ENCODE assay signal across 34 cellular contexts in genomic region chr2:240864475-240864874, GRCh38. TPM values are rescaled to one million over a fixed set of nuclear protein-coding genes. Genes with fewer than 3 reads are reported as not detected.
"Had no signal": no experiment of that assay in that cellular context is flagged by ENCODE, and none has a peak within 500 bp of the region (broad histone marks: within the 10 kb centered on the region; RNA-seq: fewer than 3 reads in every experiment).

No MANE protein-coding gene starts in this region.

- DNase-seq: activated CD4-positive, alpha-beta memory T cell treated with anti-CD3 and anti-CD28 coated beads for 36 hours; activated CD4-positive, alpha-beta T cell treated with anti-CD3 and anti-CD28 coated beads for 36 hours; activated CD4-positive, alpha-beta T cell treated with anti-CD3 and anti-CD28 coated beads, Interleukin-2, amount 10 ng/mL, durations not matched to agents 24 days and 14 days; activated CD4-positive, CD25-positive, alpha-beta regulatory T cell; activated CD4-positive, CD25-positive, alpha-beta regulatory T cell treated with anti-CD3 and anti-CD28 coated beads, Interleukin-2, amount 50 U/mL, for 72 hours; activated CD8-positive, alpha-beta memory T cell treated with anti-CD3 and anti-CD28 coated beads, Interleukin-2, amount 10 ng/mL, durations not matched to agents 7 days and 5 days; activated CD8-positive, alpha-beta memory T cell treated with anti-CD3 and anti-CD28 coated beads, Interleukin-2, amount 50 U/mL, for 4 hours; activated CD8-positive, alpha-beta T cell treated with anti-CD3 and anti-CD28 coated beads, Interleukin-2, amount 10 ng/mL, durations not matched to agents 7 days and 5 days; activated effector memory CD4-positive, alpha-beta T cell treated with anti-CD3 and anti-CD28 coated beads, Interleukin-2, amount 50 U/mL, for 16 hours; activated naive CD4-positive, alpha-beta T cell treated with anti-CD3 and anti-CD28 coated beads for 36 hours; activated naive CD8-positive, alpha-beta T cell treated with anti-CD3 and anti-CD28 coated beads for 36 hours; activated naive CD8-positive, alpha-beta T cell treated with anti-CD3 and anti-CD28 coated beads, Interleukin-2, amount 50 U/mL, for 24 hours; activated T-cell treated with anti-CD3 and anti-CD28 coated beads, Interleukin-2, amount 50 U/mL, for 1 hour; activated T-cell treated with anti-CD3 and anti-CD28 coated beads, Interleukin-2, amount 50 U/mL, for 48 hours; adrenal gland; amygdala; aorta; body of pancreas; caudate nucleus; cortex of kidney; dermis blood vessel endothelial cell; effector CD4-positive, alpha-beta T cell; effector memory CD8-positive, alpha-beta T cell; erythroblast; foreskin keratinocyte; gastrocnemius medialis; glutamatergic neuron; T-helper 1 cell; T-helper 2 cell had no signal

- H3K27ac ChIP-seq: adrenal gland, body of pancreas, esophagus muscularis mucosa, foreskin keratinocyte, gastrocnemius medialis had no signal

- H3K4me1 ChIP-seq: adrenal gland, body of pancreas, esophagus muscularis mucosa, foreskin keratinocyte, gastrocnemius medialis had no signal

- H3K9me3 ChIP-seq: adrenal gland, body of pancreas, esophagus muscularis mucosa, gastrocnemius medialis had no signal

- ATAC-seq: activated CD4-positive, alpha-beta T cell treated with anti-CD3 and anti-CD28 coated beads for 36 hours; activated CD8-positive, alpha-beta memory T cell treated with anti-CD3 and anti-CD28 coated beads, Interleukin-2, amount 10 ng/mL, durations not matched to agents 7 days and 5 days; activated CD8-positive, alpha-beta T cell treated with anti-CD3 and anti-CD28 coated beads, Interleukin-2, amount 10 ng/mL, durations not matched to agents 7 days and 5 days; activated naive CD8-positive, alpha-beta T cell treated with anti-CD3 and anti-CD28 coated beads, Interleukin-2, amount 50 U/mL, for 24 hours; body of pancreas; effector memory CD8-positive, alpha-beta T cell; foreskin keratinocyte; gastrocnemius medialis had no signal

- H3K36me3 ChIP-seq: adrenal gland, esophagus muscularis mucosa, gastrocnemius medialis had no signal

- H3K27me3 ChIP-seq: adrenal gland, body of pancreas, gastrocnemius medialis had no signal

- H3K4me3 ChIP-seq: adrenal gland, body of pancreas, esophagus muscularis mucosa, gastrocnemius medialis had no signal

RNA-seq across cellular contexts. Expression of gene AGXT, which starts 4.1 kb away (rescaled TPM):
- total RNA-seq: activated CD4-positive, alpha-beta memory T cell treated with anti-CD3 and anti-CD28 coated beads for 36 hours; activated CD4-positive, alpha-beta T cell treated with anti-CD3 and anti-CD28 coated beads for 36 hours; activated CD4-positive, alpha-beta T cell treated with anti-CD3 and anti-CD28 coated beads, Interleukin-2, amount 10 ng/mL, durations not matched to agents 24 days and 14 days; activated CD8-positive, alpha-beta memory T cell treated with anti-CD3 and anti-CD28 coated beads for 36 hours; activated CD8-positive, alpha-beta memory T cell treated with anti-CD3 and anti-CD28 coated beads, Interleukin-2, amount 10 ng/mL, durations not matched to agents 7 days and 5 days; activated CD8-positive, alpha-beta T cell treated with anti-CD3 and anti-CD28 coated beads, Interleukin-2, amount 10 ng/mL, durations not matched to agents 7 days and 5 days; activated naive CD4-positive, alpha-beta T cell treated with anti-CD3 and anti-CD28 coated beads for 36 hours; activated naive CD8-positive, alpha-beta T cell treated with anti-CD3 and anti-CD28 coated beads for 36 hours; activated T-helper 1 cell treated with anti-CD3 and anti-CD28 coated beads, Interleukin-12 subunit alpha, Interleukin-12 subunit beta, Interleukin-2, Interleukin-4 antibody, amounts not matched to agents 30 ng/mL and 10 ng/mL and 1 ng/mL, durations not matched to agents 14 hours and 24 hours and 36 hours; activated T-helper 2 cell treated with anti-CD3 and anti-CD28 coated beads, Interferon-gamma antibody, Interleukin-2, Interleukin-4, amounts not matched to agents 10 μg/mL and 5 μg/mL and 100 μg/mL, durations not matched to agents 14 hours and 24 hours and 36 hours; aorta; chondrocyte; dermis blood vessel endothelial cell; esophagus muscularis mucosa; foreskin keratinocyte had no signal
- polyA plus RNA-seq: aorta, foreskin keratinocyte had no signal

RNA-seq across cellular contexts. Expression of gene MAB21L4, which starts 31.5 kb away (rescaled TPM):
- total RNA-seq: activated CD4-positive, alpha-beta memory T cell treated with anti-CD3 and anti-CD28 coated beads for 36 hours; activated CD4-positive, alpha-beta T cell treated with anti-CD3 and anti-CD28 coated beads for 36 hours; activated CD4-positive, alpha-beta T cell treated with anti-CD3 and anti-CD28 coated beads, Interleukin-2, amount 10 ng/mL, durations not matched to agents 24 days and 14 days; activated CD8-positive, alpha-beta memory T cell treated with anti-CD3 and anti-CD28 coated beads for 36 hours; activated CD8-positive, alpha-beta memory T cell treated with anti-CD3 and anti-CD28 coated beads, Interleukin-2, amount 10 ng/mL, durations not matched to agents 7 days and 5 days; activated CD8-positive, alpha-beta T cell treated with anti-CD3 and anti-CD28 coated beads, Interleukin-2, amount 10 ng/mL, durations not matched to agents 7 days and 5 days; activated naive CD4-positive, alpha-beta T cell treated with anti-CD3 and anti-CD28 coated beads for 36 hours; activated naive CD8-positive, alpha-beta T cell treated with anti-CD3 and anti-CD28 coated beads for 36 hours; activated T-helper 1 cell treated with anti-CD3 and anti-CD28 coated beads, Interleukin-12 subunit alpha, Interleukin-12 subunit beta, Interleukin-2, Interleukin-4 antibody, amounts not matched to agents 30 ng/mL and 10 ng/mL and 1 ng/mL, durations not matched to agents 14 hours and 24 hours and 36 hours; activated T-helper 2 cell treated with anti-CD3 and anti-CD28 coated beads, Interferon-gamma antibody, Interleukin-2, Interleukin-4, amounts not matched to agents 10 μg/mL and 5 μg/mL and 100 μg/mL, durations not matched to agents 14 hours and 24 hours and 36 hours; adrenal gland; aorta; chondrocyte; dermis blood vessel endothelial cell; gastrocnemius medialis had no signal

RNA-seq across cellular contexts. Expression of gene CROCC2, which starts 41.7 kb away (rescaled TPM):
- total RNA-seq: activated CD4-positive, alpha-beta memory T cell treated with anti-CD3 and anti-CD28 coated beads for 36 hours; activated CD4-positive, alpha-beta T cell treated with anti-CD3 and anti-CD28 coated beads for 36 hours; activated CD4-positive, alpha-beta T cell treated with anti-CD3 and anti-CD28 coated beads, Interleukin-2, amount 10 ng/mL, durations not matched to agents 24 days and 14 days; activated CD8-positive, alpha-beta memory T cell treated with anti-CD3 and anti-CD28 coated beads for 36 hours; activated CD8-positive, alpha-beta memory T cell treated with anti-CD3 and anti-CD28 coated beads, Interleukin-2, amount 10 ng/mL, durations not matched to agents 7 days and 5 days; activated CD8-positive, alpha-beta T cell treated with anti-CD3 and anti-CD28 coated beads, Interleukin-2, amount 10 ng/mL, durations not matched to agents 7 days and 5 days; activated naive CD4-positive, alpha-beta T cell treated with anti-CD3 and anti-CD28 coated beads for 36 hours; activated naive CD8-positive, alpha-beta T cell treated with anti-CD3 and anti-CD28 coated beads for 36 hours; activated T-helper 1 cell treated with anti-CD3 and anti-CD28 coated beads, Interleukin-12 subunit alpha, Interleukin-12 subunit beta, Interleukin-2, Interleukin-4 antibody, amounts not matched to agents 30 ng/mL and 10 ng/mL and 1 ng/mL, durations not matched to agents 14 hours and 24 hours and 36 hours; activated T-helper 2 cell treated with anti-CD3 and anti-CD28 coated beads, Interferon-gamma antibody, Interleukin-2, Interleukin-4, amounts not matched to agents 10 μg/mL and 5 μg/mL and 100 μg/mL, durations not matched to agents 14 hours and 24 hours and 36 hours; chondrocyte; dermis blood vessel endothelial cell; esophagus muscularis mucosa; foreskin keratinocyte had no signal
- polyA plus RNA-seq: aorta, foreskin keratinocyte had no signal

RNA-seq across cellular contexts. Expression of gene KIF1A, which starts 44.5 kb away (rescaled TPM):
- total RNA-seq: dermis blood vessel endothelial cell, foreskin keratinocyte had no signal
- polyA plus RNA-seq: foreskin keratinocyte had no signal
